ENCODE assay signal across 1 cellular context in the genomic region with DNA sequence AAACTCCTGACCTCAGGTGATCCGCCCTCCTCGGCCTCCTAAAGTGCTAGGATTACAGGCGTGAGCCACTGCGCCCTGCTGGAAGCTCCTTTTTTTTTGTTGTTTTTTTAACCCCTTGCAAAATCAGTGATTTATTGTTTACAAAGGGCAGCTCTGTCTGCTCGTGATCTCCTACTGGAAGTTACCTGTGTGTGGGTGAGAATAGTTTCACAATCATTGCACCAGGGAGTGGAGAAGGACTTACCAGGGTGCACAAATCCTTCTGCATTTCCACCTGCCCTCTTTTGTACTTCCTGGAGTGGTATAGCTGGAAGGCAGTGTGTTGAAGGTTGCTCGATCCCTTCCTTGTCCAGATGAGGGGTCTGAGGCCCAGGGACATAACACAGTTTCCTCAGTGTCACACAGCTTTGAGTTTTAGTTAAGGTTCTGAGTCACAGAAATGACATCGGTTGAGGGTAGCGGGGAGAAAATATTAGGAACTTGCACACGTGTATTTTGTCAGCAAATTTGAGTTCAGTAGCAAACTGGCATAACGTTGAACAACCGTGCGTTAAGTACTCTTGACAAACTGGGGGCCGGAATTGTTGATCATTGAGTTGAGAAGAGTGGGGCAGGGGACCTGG.
A peak's percentile ranks its signal among the peaks of the same experiment; 100 is the strongest.
TF ChIP-seq lines count a peak whose summit lies in the region.

No MANE protein-coding gene starts in this region.

TF ChIP-seq in HepG2, 621 proteins besides CTCF, POLR2A, EP300 and RAD21 (continued from another document):
- TF ChIP-seq ZNF737 (CRISPR knock-in tag; IDR thresholded peaks at IDR 0.05; ENCODE audit: borderline replicate concordance) (no peak), ZSCAN9 (CRISPR knock-in tag; IDR thresholded peaks at IDR 0.05; ENCODE audit: borderline replicate concordance) (peak; percentile 48; the same call in 1 of the 2 replicates), HNRNPLL (IDR thresholded peaks at IDR 0.05; ENCODE audit: low read depth, low read length, poor library complexity, severe bottlenecking) (no peak), NCOA5 (CRISPR knock-in tag; IDR thresholded peaks at IDR 0.05) (no peak), RXRB (CRISPR knock-in tag; IDR thresholded peaks at IDR 0.05; ENCODE audit: borderline replicate concordance) (peak; percentile 71), TARDBP (CRISPR knock-in tag; IDR thresholded peaks at IDR 0.05) (no peak), TAF1 (CRISPR knock-in tag; IDR thresholded peaks at IDR 0.05) (no peak), TCF12 (IDR thresholded peaks at IDR 0.05) (no peak), TCF12 (CRISPR knock-in tag; IDR thresholded peaks at IDR 0.05) (no peak), KAT2B (IDR thresholded peaks at IDR 0.05; ENCODE audit: borderline replicate concordance, low read depth, low read length) (no peak), PHF21A (CRISPR knock-in tag; IDR thresholded peaks at IDR 0.05) (peak; percentile 54; the same call in 1 of the 2 replicates), HMGXB3 (CRISPR knock-in tag; IDR thresholded peaks at IDR 0.05; ENCODE audit: borderline replicate concordance) (no peak), ESRRA (CRISPR knock-in tag; IDR thresholded peaks at IDR 0.05; ENCODE audit: low read depth) (no peak), TBP (CRISPR knock-in tag; IDR thresholded peaks at IDR 0.05) (no peak), ZNF552 (CRISPR knock-in tag; IDR thresholded peaks at IDR 0.05; ENCODE audit: borderline replicate concordance) (no peak), ELF1 (CRISPR knock-in tag; IDR thresholded peaks at IDR 0.05) (peak; percentile 30; the same call in 1 of the 2 replicates), ZNF224 (CRISPR knock-in tag; IDR thresholded peaks at IDR 0.05) (peak; percentile 73; the same call in 1 of the 2 replicates), LCORL (IDR thresholded peaks at IDR 0.05) (no peak), LCORL (CRISPR knock-in tag; IDR thresholded peaks at IDR 0.05) (peak; percentile 49; the same call in 1 of the 2 replicates), ZNF205 (CRISPR knock-in tag; IDR thresholded peaks at IDR 0.05) (no peak), TBX2 (CRISPR knock-in tag; IDR thresholded peaks at IDR 0.05; ENCODE audit: borderline replicate concordance) (peak; percentile 53), MXD4 (CRISPR knock-in tag; IDR thresholded peaks at IDR 0.05) (no peak), CEBPB (IDR thresholded peaks at IDR 0.05; ENCODE audit: borderline replicate concordance, low read depth, low read length) (peak; percentile 81), ZFP36L1 (CRISPR knock-in tag; IDR thresholded peaks at IDR 0.05) (no peak), GLI4 (CRISPR knock-in tag; IDR thresholded peaks at IDR 0.05; ENCODE audit: borderline replicate concordance) (no peak), ZNF331 (CRISPR knock-in tag; IDR thresholded peaks at IDR 0.05) (peak; percentile 50; the same call in 1 of the 2 replicates), SP5 (CRISPR knock-in tag; IDR thresholded peaks at IDR 0.05; ENCODE audit: borderline replicate concordance, low read depth) (0 out of 2 replicates have a peak, but pooled peaks have one; percentile 21), POGZ (CRISPR knock-in tag; IDR thresholded peaks at IDR 0.05) (no peak)
- TF ChIP-seq, protein P1, sequence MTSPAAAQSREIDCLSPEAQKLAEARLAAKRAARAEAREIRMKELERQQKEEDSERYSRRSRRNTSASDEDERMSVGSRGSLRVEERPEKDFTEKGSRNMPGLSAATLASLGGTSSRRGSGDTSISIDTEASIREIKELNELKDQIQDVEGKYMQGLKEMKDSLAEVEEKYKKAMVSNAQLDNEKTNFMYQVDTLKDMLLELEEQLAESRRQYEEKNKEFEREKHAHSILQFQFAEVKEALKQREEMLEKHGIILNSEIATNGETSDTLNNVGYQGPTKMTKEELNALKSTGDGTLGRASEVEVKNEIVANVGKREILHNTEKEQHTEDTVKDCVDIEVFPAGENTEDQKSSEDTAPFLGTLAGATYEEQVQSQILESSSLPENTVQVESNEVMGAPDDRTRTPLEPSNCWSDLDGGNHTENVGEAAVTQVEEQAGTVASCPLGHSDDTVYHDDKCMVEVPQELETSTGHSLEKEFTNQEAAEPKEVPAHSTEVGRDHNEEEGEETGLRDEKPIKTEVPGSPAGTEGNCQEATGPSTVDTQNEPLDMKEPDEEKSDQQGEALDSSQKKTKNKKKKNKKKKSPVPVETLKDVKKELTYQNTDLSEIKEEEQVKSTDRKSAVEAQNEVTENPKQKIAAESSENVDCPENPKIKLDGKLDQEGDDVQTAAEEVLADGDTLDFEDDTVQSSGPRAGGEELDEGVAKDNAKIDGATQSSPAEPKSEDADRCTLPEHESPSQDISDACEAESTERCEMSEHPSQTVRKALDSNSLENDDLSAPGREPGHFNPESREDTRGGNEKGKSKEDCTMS (CRISPR knock-in tag; conservative IDR thresholded peaks at IDR 0.05), result no peak
- TF ChIP-seq, protein P2, sequence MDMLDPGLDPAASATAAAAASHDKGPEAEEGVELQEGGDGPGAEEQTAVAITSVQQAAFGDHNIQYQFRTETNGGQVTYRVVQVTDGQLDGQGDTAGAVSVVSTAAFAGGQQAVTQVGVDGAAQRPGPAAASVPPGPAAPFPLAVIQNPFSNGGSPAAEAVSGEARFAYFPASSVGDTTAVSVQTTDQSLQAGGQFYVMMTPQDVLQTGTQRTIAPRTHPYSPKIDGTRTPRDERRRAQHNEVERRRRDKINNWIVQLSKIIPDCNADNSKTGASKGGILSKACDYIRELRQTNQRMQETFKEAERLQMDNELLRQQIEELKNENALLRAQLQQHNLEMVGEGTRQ (IDR thresholded peaks at IDR 0.05; ENCODE audit: low read depth, low read length), result no peak
- TF ChIP-seq, protein P2 (CRISPR knock-in tag; IDR thresholded peaks at IDR 0.05; ENCODE audit: borderline replicate concordance), result no peak
